Comparison of ENCODE assay signal across 18 cellular contexts in genomic region chr7:101633516-101633915, GRCh38. TPM values are rescaled to one million over a fixed set of nuclear protein-coding genes. Genes with fewer than 3 reads are reported as not detected.
DNase-seq lines count a peak whose midpoint lies in the region; ATAC-seq lines count a peak whose summit lies in the region.
"Had no signal": no experiment of that assay in that cellular context is flagged by ENCODE, and none has a peak within 500 bp of the region (broad histone marks: within the 10 kb centered on the region; RNA-seq: fewer than 3 reads in every experiment).

No MANE protein-coding gene starts in this region.

- H3K4me3 ChIP-seq in right cardiac atrium (ENCODE audit: low read length) (no peak overlapping the region), skeletal muscle tissue (ENCODE audit: low read length in 3 of 3) (peak overlapping the region in 1 of 3 donors; percentile 29)
- H3K4me3 ChIP-seq: GM23248 had no signal

- peaks cover 6% of the 10 kb centered on the region in 2 donors for H3K9me3 Mint-ChIP-seq in activated naive CD4-positive, alpha-beta T cell treated with anti-CD3 and anti-CD28 coated beads, Interleukin-2, amount 50 U/mL, for 72 hours

- no peak overlapping the region for H3K27ac ChIP-seq in right cardiac atrium (ENCODE audit: low read length)
- peak overlapping the region; percentile 68 for H3K27ac ChIP-seq in skeletal muscle tissue (ENCODE audit: low read depth, low read length)
- H3K27ac ChIP-seq: GM23248 had no signal

- H3K36me3 Mint-ChIP-seq in activated naive CD4-positive, alpha-beta T cell treated with anti-CD3 and anti-CD28 coated beads, Interleukin-2, amount 50 U/mL, for 72 hours: peaks cover 0 to 6% of the 10 kb centered on the region in 2 donors

- no peaks in the 10 kb centered on the region for H3K9me3 ChIP-seq in right cardiac atrium (ENCODE audit: control insufficient read depth, low read length)
- no peaks in the 10 kb centered on the region for H3K9me3 ChIP-seq in skeletal muscle tissue (ENCODE audit: control insufficient read depth in 3 of 3, low read length in 3 of 3)
- H3K9me3 ChIP-seq: Caco-2 had no signal

- intact Hi-C loops in right cardiac atrium (cut with DNase I): no loop called here

- H3K4me1 ChIP-seq in right cardiac atrium (ENCODE audit: control insufficient read depth, insufficient read depth, low read length) (peaks cover 1% of the 10 kb centered on the region), skeletal muscle tissue (ENCODE audit: control insufficient read depth in 3 of 3, insufficient read depth in 3 of 3, low read length in 3 of 3) (peaks cover 22 to 55% (median 54%) of the 10 kb centered on the region in 3 donors)
- H3K4me1 ChIP-seq: Caco-2 had no signal

- H3K27ac Mint-ChIP-seq in activated naive CD4-positive, alpha-beta T cell treated with anti-CD3 and anti-CD28 coated beads, Interleukin-2, amount 50 U/mL, for 72 hours: peak overlapping the region; percentile 9 to 82
- H3K27ac Mint-ChIP-seq: IgD-negative memory B cell had no signal

- H3K27me3 ChIP-seq in right cardiac atrium (ENCODE audit: control insufficient read depth, insufficient read depth) (no peaks in the 10 kb centered on the region), skeletal muscle tissue (ENCODE audit: control insufficient read depth in 3 of 3, insufficient read depth in 3 of 3, low read length in 3 of 3) (no peaks in the 10 kb centered on the region)

- WGBS in right cardiac atrium: 79% methylated on average over 6 of the region's 6 CpGs

- peak overlapping the region in 1 of 3 donors; percentile 69 for H3K9ac ChIP-seq in skeletal muscle tissue (ENCODE audit: low read depth in 1 of 3, low read length in 3 of 3)
- H3K9ac ChIP-seq: GM23248 had no signal

- H3K36me3 ChIP-seq in skeletal muscle tissue (ENCODE audit: control insufficient read depth in 3 of 3, insufficient read depth in 3 of 3, low read length in 3 of 3): no peaks in the 10 kb centered on the region

- ATAC-seq in activated naive CD4-positive, alpha-beta T cell treated with anti-CD3 and anti-CD28 coated beads, Interleukin-2, amount 50 U/mL, for 72 hours: no peak
- ATAC-seq in right cardiac atrium: peak; percentile 28 to 60

- DNase-seq in activated naive CD4-positive, alpha-beta T cell treated with anti-CD3 and anti-CD28 coated beads, Interleukin-2, amount 50 U/mL, for 72 hours (ENCODE audit: low spot score in 2 of 2): no peak
- no peak for DNase-seq in activated naive CD4-positive, alpha-beta T cell (lab: John Stamatoyannopoulos, UW)
- DNase-seq in cerebellar cortex (ENCODE audit: low spot score) (peak; percentile 94), right cardiac atrium (peak in 1 of 3 donors; percentile 13), ecto neural progenitor cell (ENCODE audit: low spot score) (no peak), COR-L47 (lab: John Stamatoyannopoulos, UW) (no peak), iPS-NIHi11 (ENCODE audit: low spot score) (no peak)
- DNase-seq: Caco-2, DMS79 treated with DMSO at 0.1 percent for 48 hours, GDM1, GM23248, NCI-H1417 treated with DMSO at 0.1 percent for 48 hours, NCI-H2029 treated with DMSO at 0.1 percent for 48 hours, NCI-H226, NCI-H69 had no signal

RNA-seq across cellular contexts. Expression of gene MYL10, which starts 4.4 kb away (rescaled TPM):
- total RNA-seq in activated naive CD4-positive, alpha-beta T cell treated with anti-CD3 and anti-CD28 coated beads, Interleukin-2, amount 50 U/mL, for 72 hours: not detected
- total RNA-seq in right cardiac atrium (not detected), skeletal muscle tissue (8.4 TPM)
- polyA plus RNA-seq in right cardiac atrium: not detected
- total RNA-seq: Caco-2, GM23248, HT1080 had no signal
- polyA plus RNA-seq: GM23248, IgD-negative memory B cell had no signal

Comparison
In these comparisons a context has a peak if more than half of its experiments do, and no peak if none do; other contexts are left out.
1. ATAC-seq: peak in right cardiac atrium (2 of 2); none in activated naive CD4-positive, alpha-beta T cell treated with anti-CD3 and anti-CD28 coated beads, Interleukin-2, amount 50 U/mL, for 72 hours (0 of 2).